ENCODE assay signal across 1 cellular context in genomic region chr9:111605041-111605559, GRCh38.
TF ChIP-seq lines count a peak whose summit lies in the region.

No MANE protein-coding gene starts in this region.

TF ChIP-seq in HepG2, 621 proteins besides CTCF, POLR2A, EP300 and RAD21 (continued from another document):
- TF ChIP-seq HBP1 (CRISPR knock-in tag; IDR thresholded peaks at IDR 0.05; ENCODE audit: low read depth) (no peak), MYNN (CRISPR knock-in tag; IDR thresholded peaks at IDR 0.05; ENCODE audit: low read depth) (no peak), ATF7 (IDR thresholded peaks at IDR 0.05) (no peak), ATF7 (CRISPR knock-in tag; IDR thresholded peaks at IDR 0.05) (no peak), ZNF704 (CRISPR knock-in tag; IDR thresholded peaks at IDR 0.05; ENCODE audit: borderline replicate concordance) (no peak), MED1 (CRISPR knock-in tag; IDR thresholded peaks at IDR 0.05) (no peak), ZNF367 (CRISPR knock-in tag; IDR thresholded peaks at IDR 0.05; ENCODE audit: borderline replicate concordance) (no peak), DZIP1 (CRISPR knock-in tag; IDR thresholded peaks at IDR 0.05) (no peak)
TF ChIP-seq in HepG2: peak in this region for 19.
